In the genomic region with DNA sequence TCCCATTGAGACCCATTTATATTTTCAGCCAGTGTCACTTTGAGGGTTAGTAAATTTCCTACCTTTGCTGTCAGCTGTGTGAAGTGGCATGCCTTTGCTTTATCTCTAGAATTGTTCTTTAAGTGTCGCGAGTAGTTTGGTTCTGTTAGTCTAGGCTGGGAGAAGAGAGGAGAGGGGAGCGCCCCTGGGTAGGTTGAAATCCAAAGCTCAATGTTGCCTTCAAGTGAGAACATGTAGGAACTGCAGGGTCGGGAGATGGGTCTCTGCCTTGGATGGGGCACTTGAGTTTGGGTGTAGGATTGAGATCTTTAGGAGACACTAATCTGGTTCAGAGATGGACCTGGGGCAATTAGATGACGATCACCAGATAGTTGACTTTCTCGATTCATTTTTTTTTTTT, we compare ENCODE assay signal across 12 cellular contexts. TPM values are rescaled to one million over a fixed set of nuclear protein-coding genes. Genes with fewer than 3 reads are reported as not detected.
DNase-seq lines count a peak whose midpoint lies in the region; FAIRE-seq and TF ChIP-seq lines count a peak whose summit lies in the region.
"Had no signal": no experiment of that assay in that cellular context is flagged by ENCODE, and none has a peak within 500 bp of the region (broad histone marks: within the 10 kb centered on the region; RNA-seq: fewer than 3 reads in every experiment).

No MANE protein-coding gene starts in this region.

- TF ChIP-seq POLR2A in H1 (IDR thresholded peaks at IDR 0.05; ENCODE audit: control extremely low read depth in 1 of 2, low read depth in 2 of 2, low read length in 2 of 2) = no peak

- no peak overlapping the region for H3K18ac ChIP-seq in H1 (ENCODE audit: extremely low read depth, low read length)

- H3K56ac ChIP-seq in H1 (replicated peaks; ENCODE audit: insufficient read length, low read depth, low read length) = no peak overlapping the region

- no peak overlapping the region for H4K8ac ChIP-seq in H1 (ENCODE audit: extremely low read depth, insufficient read depth, low read length)

- H2BK120ac ChIP-seq in H1 (replicated peaks; ENCODE audit: low read depth, low read length) = no peak overlapping the region

- H3K4ac ChIP-seq in H1 (replicated peaks; ENCODE audit: insufficient read length, low read depth, low read length) = no peak overlapping the region

- H2AFZ ChIP-seq in H1 (ENCODE audit: low read length) = no peak overlapping the region
- H2AFZ ChIP-seq in osteoblast (ENCODE audit: low read length) = no peak overlapping the region

- H3K23ac ChIP-seq in H1 (ENCODE audit: insufficient read length) = no peak overlapping the region

- H3K36me3 ChIP-seq in H1 (ENCODE audit: control insufficient read depth in 2 of 4, insufficient read depth in 4 of 4, low read length in 3 of 4) = no peaks in the 10 kb centered on the region
- no peaks in the 10 kb centered on the region for H3K36me3 ChIP-seq in osteoblast (ENCODE audit: insufficient read depth, low read length)
- H3K36me3 ChIP-seq: neutrophil had no signal

- H3K27me3 ChIP-seq in H1 (replicated peaks in 1 of 4; ENCODE audit: control insufficient read depth in 3 of 4, extremely low read depth in 1 of 4, insufficient read depth in 3 of 4, low read length in 3 of 4) (peaks cover 3 to 20% (median 18%) of the 10 kb centered on the region in 4 experiments), osteoblast (ENCODE audit: insufficient read depth, low read length) (peaks cover 25% of the 10 kb centered on the region)

- no peak overlapping the region for H3K4me2 ChIP-seq in H1 (ENCODE audit: insufficient read depth in 1 of 2, low read depth in 2 of 2, low read length in 2 of 2)
- H3K4me2 ChIP-seq in osteoblast (ENCODE audit: insufficient read depth, low read length) = no peak overlapping the region

- POLR2A ChIA-PET in H1 (lab: Charles Lee; ENCODE audit: partially characterized antibody) = interaction anchor here (1.1 kb wide), 1 partner anchor 46 kb away, joined by 3 read pairs; no protein-coding TSS in a partner anchor

- H4K5ac ChIP-seq in H1 (ENCODE audit: insufficient read length, low read depth, low read length) = no peak overlapping the region

- no peak overlapping the region for H3K14ac ChIP-seq in H1 (ENCODE audit: insufficient read length)

- H3K4me3 ChIP-seq in H1 (ENCODE audit: extremely low read depth in 1 of 4, insufficient read depth in 2 of 4, low read depth in 3 of 4, low read length in 4 of 4) = no peak overlapping the region
- no peak overlapping the region for H3K4me3 ChIP-seq in osteoblast (ENCODE audit: insufficient read depth, low read length)

- peak; percentile 63 for FAIRE-seq in H1 (lab: Jason Lieb, UNC)
- FAIRE-seq in D721Med (lab: Jason Lieb, UNC) = no peak

- CTCF ChIA-PET in H1 (lab: Charles Lee; ENCODE audit: partially characterized antibody) = interaction anchor here (0.8 to 2.7 kb wide), 12 partner anchors 10 to 304 kb away, joined by 3 to 13 read pairs (median 4); no protein-coding TSS in a partner anchor

- no peak overlapping the region for H2BK20ac ChIP-seq in H1 (ENCODE audit: low read length)

- H2AK5ac ChIP-seq in H1 (ENCODE audit: low read depth, low read length) = no peak overlapping the region

- 21% methylated on average over 6 of the region's 6 CpGs; no CpG with 5 or more reads in 1 of the 2 experiments for WGBS in H1 (ENCODE audit: extremely low coverage in 1 of 2, insufficient coverage in 1 of 2, insufficient read length in 1 of 2, insufficient replicate concordance in 2 of 2, low coverage in 1 of 2, low lambda C conversion rate in 2 of 2, missing lambda C conversion rate in 1 of 2), 2 experiments

- H3K79me2 ChIP-seq in H1 (ENCODE audit: control insufficient read depth in 1 of 2, insufficient read depth in 2 of 2, low read length in 2 of 2) (no peaks in the 10 kb centered on the region), osteoblast (ENCODE audit: insufficient read depth, low read length) (no peaks in the 10 kb centered on the region)

- no peak for TF ChIP-seq EP300 in H1 (IDR thresholded peaks at IDR 0.05; ENCODE audit: borderline replicate concordance in 1 of 2, low read depth in 2 of 2, low read length in 2 of 2)

- H3K27ac ChIP-seq in H1 (ENCODE audit: low read depth, low read length) (no peak overlapping the region), osteoblast (ENCODE audit: low read depth, low read length) (no peak overlapping the region)
- H3K27ac ChIP-seq: neutrophil had no signal

- no peak overlapping the region for H2BK12ac ChIP-seq in H1 (ENCODE audit: low read depth, low read length)

- H3K9me3 ChIP-seq in H1 (ENCODE audit: insufficient read depth in 2 of 2, low read depth in 1 of 2, low read length in 1 of 2) (peaks cover 0 to 3% of the 10 kb centered on the region in 2 experiments; a peak in 1 of 4 replicates), osteoblast (ENCODE audit: low read depth, low read length) (no peaks in the 10 kb centered on the region)
- H3K9me3 ChIP-seq: neutrophil had no signal

- no peak overlapping the region for H2BK15ac ChIP-seq in H1 (ENCODE audit: low read length)

- H3K23me2 ChIP-seq in H1 (ENCODE audit: low read depth, low read length) = peaks cover 7% of the 10 kb centered on the region; the same call in 1 of the 2 replicates

- H2BK5ac ChIP-seq in H1 (ENCODE audit: low read depth, low read length) = no peak overlapping the region

- peak; percentile 92 to 95 for TF ChIP-seq RAD21 in H1 (IDR thresholded peaks at IDR 0.05 in 1 of 2, conservative IDR thresholded peaks at IDR 0.05 in 1 of 2; ENCODE audit: low read depth in 2 of 2, low read length in 2 of 2)

- H3K4me1 ChIP-seq in H1 (replicated peaks in 1 of 4; ENCODE audit: control insufficient read depth in 3 of 4, insufficient read depth in 4 of 4, low read length in 3 of 4) = 0 out of 7 replicates have a peak, but pooled peaks cover 0 to 4% (median 0%) of the 10 kb centered on the region in 4 experiments
- peaks cover 7% of the 10 kb centered on the region for H3K4me1 ChIP-seq in osteoblast (ENCODE audit: insufficient read depth, low read length)

- H3K79me1 ChIP-seq in H1 (ENCODE audit: low read depth, low read length) = no peaks in the 10 kb centered on the region

- DNase-seq in NCI-H82 (lab: John Stamatoyannopoulos, UW) = peak; percentile 17
- no peak for DNase-seq in NCI-H82 treated with DMSO at 0.1 percent for 48 hours (lab: John Stamatoyannopoulos, UW; ENCODE audit: unreplicated experiment)
- peak; percentile 48 for DNase-seq in NCI-H748 (lab: John Stamatoyannopoulos, UW; ENCODE audit: unreplicated experiment)
- DNase-seq in H1 (ENCODE audit: low read depth in 1 of 2, low spot score in 2 of 2) = peak in 1 of 2 experiments; percentile 43
- peak; percentile 80 for DNase-seq in osteoblast (ENCODE audit: insufficient read length, low spot score, missing footprints)
- no peak for DNase-seq in GF-D8 (lab: John Stamatoyannopoulos, UW)
- no peak for DNase-seq in activated effector memory CD4-positive, alpha-beta T cell treated with anti-CD3 and anti-CD28 coated beads, Interleukin-2, amount 50 U/mL, for 16 hours
- no peak for DNase-seq in D721Med (ENCODE audit: insufficient read length, low spot score)
- DNase-seq: activated T-cell treated with anti-CD3 and anti-CD28 coated beads, Interleukin-2, amount 50 U/mL, for 48 hours; AML-193 had no signal

- peak; percentile 58 to 85 (median 85) for TF ChIP-seq CTCF in H1 (IDR thresholded peaks at IDR 0.05; ENCODE audit: control extremely low read depth in 1 of 3, insufficient read depth in 1 of 3, low read depth in 1 of 3, low read length in 3 of 3)
- TF ChIP-seq CTCF in osteoblast (IDR thresholded peaks at IDR 0.05; ENCODE audit: extremely low read depth, low read depth, low read length) = peak; percentile 49
- TF ChIP-seq CTCF in D721Med (IDR thresholded peaks at IDR 0.05; ENCODE audit: insufficient read depth, missing control alignments) = no peak

- H4K20me1 ChIP-seq in H1 (replicated peaks in 1 of 2; ENCODE audit: control insufficient read depth in 1 of 2, insufficient read depth in 2 of 2, low read length in 2 of 2) (peaks cover 0 to 2% of the 10 kb centered on the region in 2 experiments), osteoblast (ENCODE audit: insufficient read depth, low read length) (no peaks in the 10 kb centered on the region)

- H3K9ac ChIP-seq in H1 (replicated peaks in 1 of 4; ENCODE audit: extremely low read depth in 1 of 4, low read depth in 3 of 4, low read length in 3 of 4) = no peak overlapping the region

- no peak overlapping the region for H4K91ac ChIP-seq in H1 (replicated peaks; ENCODE audit: insufficient read length, low read length)

TF ChIP-seq in H1, 55 proteins besides CTCF, POLR2A, EP300 and RAD21:
- TF ChIP-seq SIX5 (IDR thresholded peaks at IDR 0.05; ENCODE audit: low read depth, low read length) (no peak), RNF2 (IDR thresholded peaks at IDR 0.05; ENCODE audit: borderline replicate concordance, low read depth, low read length, missing control alignments, poor library complexity, severe bottlenecking) (no peak)

RNA-seq across cellular contexts. Expression of a gene that starts 46.3 kb away (rescaled TPM):
- total RNA-seq in H1 (2021; fragmentation: NEBNext Ultra II Directional; extraction: Animal tissue kit (Norgen Biotek cat#: 25700)) = 40.0 and 53.1 TPM in 2 replicates
- polyA plus RNA-seq in H1 (2011; rRNA removed) = 26.4 and 52.2 TPM in 2 replicates
- polyA plus RNA-seq in H1 (2011; cell fraction: cytosol; rRNA removed) = 118 TPM
- polyA plus RNA-seq in H1 (2011; cell fraction: nucleus; rRNA removed) = 43.8 TPM
- 62.3 to 83.5 TPM (median 69.6 TPM) in 4 replicates for polyA plus RNA-seq in H1 (2012, experiment 1 of 2)
- 21.7 TPM for polyA plus RNA-seq in H1 (2012, experiment 2 of 2)
- polyA plus RNA-seq in H1 (2013, experiment 1 of 2) = 25.8 TPM
- polyA plus RNA-seq in H1 (2013, experiment 2 of 2) = 30.5 TPM
- 21.7 and 32.5 TPM in 2 replicates for polyA minus RNA-seq in H1 (2011; rRNA and poly(A)+ RNA removed)
- polyA minus RNA-seq in H1 (2011; cell fraction: cytosol; rRNA and poly(A)+ RNA removed) = 81.5 TPM
- polyA minus RNA-seq in H1 (2011; cell fraction: nucleus; rRNA and poly(A)+ RNA removed) = 67.2 TPM
- 431 and 558 TPM in 2 replicates for total RNA-seq in osteoblast

RNA-seq across cellular contexts. Expression of a gene that starts 46.9 kb away (rescaled TPM):
- not detected in 2 replicates for total RNA-seq in H1 (2021; fragmentation: NEBNext Ultra II Directional; extraction: Animal tissue kit (Norgen Biotek cat#: 25700))
- 0.13 TPM in 1 of 2 replicates, not detected in the other for polyA plus RNA-seq in H1 (2011; rRNA removed)
- not detected for polyA plus RNA-seq in H1 (2011; cell fraction: cytosol; rRNA removed)
- polyA plus RNA-seq in H1 (2011; cell fraction: nucleus; rRNA removed) = 0.21 TPM
- polyA plus RNA-seq in H1 (2012, experiment 1 of 2) = 0.11 TPM in 1 of 4 replicates, not detected in the others
- 0.09 TPM for polyA plus RNA-seq in H1 (2012, experiment 2 of 2)
- 0.12 TPM for polyA plus RNA-seq in H1 (2013, experiment 1 of 2)
- polyA plus RNA-seq in H1 (2013, experiment 2 of 2) = not detected
- 0.09 TPM in 1 of 2 replicates, not detected in the other for polyA minus RNA-seq in H1 (2011; rRNA and poly(A)+ RNA removed)
- not detected for polyA minus RNA-seq in H1 (2011; cell fraction: cytosol; rRNA and poly(A)+ RNA removed)
- 1.5 TPM for polyA minus RNA-seq in H1 (2011; cell fraction: nucleus; rRNA and poly(A)+ RNA removed)
- total RNA-seq in osteoblast = under 0.01 TPM in 1 of 2 replicates, not detected in the other
- total RNA-seq: esophagus mucosa had no signal

Comparison
In these comparisons a context has a peak if more than half of its experiments do, and no peak if none do; other contexts are left out.
1. DNase-seq: peak in NCI-H82 (single experiment), NCI-H748 (single experiment) and osteoblast (single experiment); none in NCI-H82 treated with DMSO at 0.1 percent for 48 hours (single experiment), GF-D8 (single experiment), activated effector memory CD4-positive, alpha-beta T cell treated with anti-CD3 and anti-CD28 coated beads, Interleukin-2, amount 50 U/mL, for 16 hours (single experiment) and D721Med (single experiment).